Comparison of ENCODE assay signal across 1 cellular context in the genomic region with DNA sequence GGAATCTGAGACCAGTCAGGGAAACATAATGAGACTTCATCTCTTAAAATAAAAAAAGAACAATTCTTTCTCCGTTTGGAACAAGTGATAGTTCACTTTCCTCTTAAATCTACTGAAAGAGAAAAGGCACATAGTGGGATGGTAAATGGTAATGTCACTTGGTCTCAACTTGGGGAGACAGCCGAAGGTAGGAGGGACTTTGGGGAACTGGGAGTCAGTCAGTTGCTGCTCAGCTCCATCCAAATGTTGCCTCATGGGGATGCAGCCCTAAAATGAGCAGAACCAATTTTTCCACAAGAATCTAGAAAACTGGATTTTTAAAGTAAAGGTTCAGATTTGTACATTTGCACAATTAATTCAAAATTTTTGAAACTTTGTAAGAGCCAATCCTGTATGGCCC.
TF ChIP-seq lines count a peak whose summit lies in the region.

No MANE protein-coding gene starts in this region.

TF ChIP-seq in SK-N-SH, 30 proteins besides CTCF, POLR2A, EP300 and RAD21:
- TF ChIP-seq TEAD4 (IDR thresholded peaks at IDR 0.05; ENCODE audit: borderline replicate concordance, insufficient read depth) (no peak), NFIC (IDR thresholded peaks at IDR 0.05; ENCODE audit: borderline replicate concordance) (no peak), EZH2phosphoT487 (IDR thresholded peaks at IDR 0.05; ENCODE audit: borderline replicate concordance, low read depth) (no peak), FOSL2 (IDR thresholded peaks at IDR 0.05; ENCODE audit: borderline replicate concordance, low read depth) (no peak), GABPA (IDR thresholded peaks at IDR 0.05; ENCODE audit: low read depth) (no peak), MXI1 (IDR thresholded peaks at IDR 0.05; ENCODE audit: low read depth, low read length) (no peak), ELF1 (IDR thresholded peaks at IDR 0.05) (no peak), SIN3A (IDR thresholded peaks at IDR 0.05; ENCODE audit: borderline replicate concordance, low read depth, low read length) (no peak), RFX5 (IDR thresholded peaks at IDR 0.05; ENCODE audit: low read length) (no peak), GATA2 (CRISPR knock-in tag; IDR thresholded peaks at IDR 0.05) (no peak), JUND (IDR thresholded peaks at IDR 0.05) (no peak), NRF1 (IDR thresholded peaks at IDR 0.05; ENCODE audit: low read depth, low read length) (no peak), MAX (IDR thresholded peaks at IDR 0.05; ENCODE audit: low read depth) (no peak), MEF2A (IDR thresholded peaks at IDR 0.05; ENCODE audit: borderline replicate concordance, low read depth) (no peak), FOXJ3 (CRISPR knock-in tag; IDR thresholded peaks at IDR 0.05) (no peak), CHD2 (IDR thresholded peaks at IDR 0.05; ENCODE audit: low read length, partially characterized antibody) (no peak), IRF3 (IDR thresholded peaks at IDR 0.05; ENCODE audit: low read depth, low read length) (no peak), PBX3 (IDR thresholded peaks at IDR 0.05) (no peak), TAF1 (IDR thresholded peaks at IDR 0.05; ENCODE audit: borderline replicate concordance, low read depth, low read length) (no peak)
